Comparison of ENCODE assay signal across 12 cellular contexts in the genomic region with DNA sequence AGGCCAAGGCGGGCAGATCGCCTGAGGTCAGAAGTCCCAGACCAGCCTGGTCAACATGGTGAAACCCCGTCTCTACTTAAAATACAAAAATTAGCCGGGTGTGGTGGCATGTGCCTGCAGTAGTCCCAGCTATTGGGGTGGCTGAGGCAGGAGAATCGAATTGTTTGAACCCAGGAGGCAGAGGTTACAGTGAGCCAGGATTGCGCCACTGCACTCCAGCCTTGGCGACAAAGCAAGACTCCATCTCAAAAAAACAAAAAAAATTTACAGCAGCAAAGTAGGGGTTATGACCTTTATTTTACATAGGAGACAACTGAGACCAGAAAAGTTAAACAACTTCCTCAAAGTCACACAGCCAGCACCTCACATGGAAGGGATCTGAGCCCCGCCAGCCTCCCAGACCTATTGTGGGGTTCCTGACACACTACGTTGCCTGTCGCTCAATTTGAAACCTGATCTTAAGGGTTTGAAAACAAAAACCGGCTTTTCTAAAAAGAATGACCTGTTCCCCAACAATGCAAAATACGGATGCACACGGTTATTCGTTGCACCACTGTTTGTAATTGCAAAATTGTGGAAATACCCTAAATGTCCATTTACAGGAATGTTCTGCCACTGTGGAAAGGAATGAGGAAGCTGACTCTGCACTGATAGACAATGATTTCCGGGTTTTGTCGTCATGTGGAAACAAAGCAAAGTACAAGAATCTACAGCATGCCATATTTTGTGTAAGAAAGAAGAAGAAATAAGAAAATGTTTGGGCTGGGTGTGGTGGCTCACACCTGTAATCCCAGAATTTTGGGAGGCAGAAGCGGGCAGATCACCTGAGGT.
DNase-seq lines count a peak whose midpoint lies in the region; ATAC-seq, FAIRE-seq and TF ChIP-seq lines count a peak whose summit lies in the region.
"Had no signal": no experiment of that assay in that cellular context is flagged by ENCODE, and none has a peak within 500 bp of the region (broad histone marks: within the 10 kb centered on the region; RNA-seq: fewer than 3 reads in every experiment).

No MANE protein-coding gene starts in this region.

- H3K4me2 ChIP-seq in Karpas-422 (ENCODE audit: low read depth, low read length, poor library complexity, severe bottlenecking), result no peak overlapping the region
- peak overlapping the region; percentile 93 for H3K4me2 ChIP-seq in HepG2 (ENCODE audit: low read depth, low read length)

- H3K9ac ChIP-seq in Karpas-422 (ENCODE audit: low read length), result no peak overlapping the region
- H3K9ac ChIP-seq in HepG2 (ENCODE audit: insufficient read depth, low read depth, low read length), result peak overlapping the region; percentile 80

- H3K79me2 ChIP-seq in ACC112 (ENCODE audit: control insufficient read depth, insufficient read depth, low read length, unreplicated experiment) (no peaks in the 10 kb centered on the region), Karpas-422 (ENCODE audit: low read length) (no peaks in the 10 kb centered on the region), HepG2 (ENCODE audit: insufficient read depth, low read length) (no peaks in the 10 kb centered on the region)

- TF ChIP-seq CTCF in brain microvascular endothelial cell (IDR thresholded peaks at IDR 0.05; ENCODE audit: low read depth, low read length, missing control alignments) (no peak), HepG2 (CRISPR knock-in tag; IDR thresholded peaks at IDR 0.05) (no peak)

- FAIRE-seq in HepG2 (lab: Jason Lieb, UNC), result peak; percentile 53

- WGBS in HepG2 (ENCODE audit: low lambda C conversion rate), result 1% methylated on average over 17 of the region's 17 CpGs

- ATAC-seq in HepG2, result peak; percentile 65
- ATAC-seq in HG03039 (IDR thresholded peaks at IDR 0.05; ENCODE audit: unreplicated experiment), result no peak

- H3K27ac ChIP-seq in ACC112 (ENCODE audit: low read depth, low read length) (peak overlapping the region; percentile 95), Karpas-422 (ENCODE audit: low read length) (no peak overlapping the region), brain microvascular endothelial cell (peak overlapping the region; percentile 71), HepG2 (ENCODE audit: extremely low read length, insufficient read depth, low read length) (peak overlapping the region; percentile 95)

- no peaks in the 10 kb centered on the region for H3K9me3 ChIP-seq in Karpas-422 (ENCODE audit: low read length)
- H3K9me3 ChIP-seq in HepG2 (ENCODE audit: low read length), result no peaks in the 10 kb centered on the region

- BruUV-seq in HepG2 (replicated peaks; lab: Mats Ljungman, UMichigan), result no TSS peak

- H3K27me3 ChIP-seq in ACC112 (ENCODE audit: insufficient read depth, low read length), result no peaks in the 10 kb centered on the region
- H3K27me3 ChIP-seq in Karpas-422 (ENCODE audit: low read length), result no peaks in the 10 kb centered on the region
- no peaks in the 10 kb centered on the region for H3K27me3 ChIP-seq in brain microvascular endothelial cell (replicated peaks)
- no peaks in the 10 kb centered on the region; a peak in 1 of 5 replicates for H3K27me3 ChIP-seq in HepG2 (ENCODE audit: control insufficient read depth in 1 of 2, insufficient read depth in 2 of 2, low read length in 2 of 2)

- POLR2A ChIA-PET in HepG2 (lab: Yijun Ruan, JAX), result interaction anchor here (0.6 to 5.1 kb wide), 22 partner anchors 9 to 200 kb away, joined by 3 to 73 read pairs (median 6); partner anchors contain the start of genes KATNB1, MMP15 and USB1

- H3K4me1 ChIP-seq in ACC112 (ENCODE audit: control insufficient read depth, insufficient read depth, low read length, unreplicated experiment), result peaks cover 64% of the 10 kb centered on the region
- peaks cover 5% of the 10 kb centered on the region for H3K4me1 ChIP-seq in Karpas-422 (ENCODE audit: low read length)
- H3K4me1 ChIP-seq in HepG2 (ENCODE audit: insufficient read depth, low read length), result peaks cover 94% of the 10 kb centered on the region

- TF ChIP-seq RAD21 in HepG2 (CRISPR knock-in tag; IDR thresholded peaks at IDR 0.05), result no peak

- H3K4me3 ChIP-seq in ACC112 (ENCODE audit: low read depth, low read length) (no peak overlapping the region), Karpas-422 (ENCODE audit: low read length) (no peak overlapping the region), brain microvascular endothelial cell (ENCODE audit: low read depth, low read length) (no peak overlapping the region), HepG2 (replicated peaks in 1 of 3; ENCODE audit: insufficient read depth in 1 of 3, low read depth in 2 of 3, low read length in 3 of 3) (peak overlapping the region; percentile 52 to 71 (median 62))

- DNase-seq in Karpas-422 (no peak), brain microvascular endothelial cell (peak; percentile 81), HepG2 (ENCODE audit: low spot score) (peak; percentile 99), NCI-H1436 treated with DMSO at 0.1 percent for 48 hours (lab: John Stamatoyannopoulos, UW) (no peak)
- DNase-seq in stimulated activated naive CD4-positive, alpha-beta T cell treated with Interleukin-2 at 50 U/mL for 16 hours (lab: John Stamatoyannopoulos, UW), result no peak
- DNase-seq in stimulated activated CD4-positive, alpha-beta T cell treated with anti-CD3 and anti-CD28 coated beads, Interleukin-1b, Interleukin-23, amount 100 ng/mL, for 48 hours, result no peak
- DNase-seq: activated gamma-delta T cell treated with Interleukin-2 at 50 U/mL for 16 hours; midbrain; NCI-H526; stimulated activated naive CD4-positive, alpha-beta T cell had no signal

- H3K36me3 ChIP-seq in ACC112 (ENCODE audit: insufficient read depth, low read length) (no peaks in the 10 kb centered on the region), Karpas-422 (ENCODE audit: insufficient read depth, low read length) (no peaks in the 10 kb centered on the region), brain microvascular endothelial cell (replicated peaks) (no peaks in the 10 kb centered on the region), HepG2 (replicated peaks in 1 of 2; ENCODE audit: control insufficient read depth in 1 of 2, insufficient read depth in 2 of 2, low read length in 2 of 2) (no peaks in the 10 kb centered on the region)

- H4K20me1 ChIP-seq in Karpas-422 (ENCODE audit: insufficient read depth, low read depth, low read length) (no peaks in the 10 kb centered on the region), HepG2 (ENCODE audit: insufficient read depth, low read length) (no peaks in the 10 kb centered on the region)

- H3K9me2 ChIP-seq in Karpas-422 (replicated peaks; ENCODE audit: insufficient read depth, low read length), result no peaks in the 10 kb centered on the region

- H2AFZ ChIP-seq in ACC112 (ENCODE audit: low read length, unreplicated experiment) (no peak overlapping the region), Karpas-422 (ENCODE audit: low read length) (peak overlapping the region; percentile 23; the same call in 1 of the 2 replicates), HepG2 (ENCODE audit: low read length) (no peak overlapping the region)

- CTCF ChIA-PET in HepG2 (lab: Yijun Ruan, JAX; ENCODE audit: low intra/inter-chr PET ratio, low total read pairs), result no interaction called here

- TF ChIP-seq POLR2A in HepG2 (IDR thresholded peaks at IDR 0.05; ENCODE audit: insufficient read depth in 1 of 2, low read depth in 2 of 2, low read length in 2 of 2), result peak; percentile 13 to 59; a peak in 3 of 4 replicates

- in situ Hi-C loops in brain microvascular endothelial cell (cut with HindIII; ENCODE audit: low pct_ligation_motif_present, low sequenced_read_pairs) (no loop called here), HepG2 (cut with HindIII; ENCODE audit: extremely low pct_ligation_motif_present, low pct_unique_long_range_greater_than_20kb) (no loop called here)

- TF ChIP-seq EP300 in HepG2 (IDR thresholded peaks at IDR 0.05; ENCODE audit: low read depth in 2 of 2, low read length in 2 of 2) (peak; percentile 83 to 95), HepG2 (CRISPR knock-in tag; IDR thresholded peaks at IDR 0.05; ENCODE audit: borderline replicate concordance) (peak; percentile 96)

- intact Hi-C loops in HepG2 (cut with micrococcal nuclease; ENCODE audit: unreplicated experiment), result loop anchor here (1.0 to 2.0 kb wide), 5 partner anchors 30 to 235 kb away; partner anchors contain the start of genes CFAP20 and KIFC3

TF ChIP-seq in HepG2, 621 proteins besides CTCF, POLR2A, EP300 and RAD21 (continues in another document):
- TF ChIP-seq ZNF552 (CRISPR knock-in tag; IDR thresholded peaks at IDR 0.05; ENCODE audit: borderline replicate concordance) (no peak), NCOA5 (CRISPR knock-in tag; IDR thresholded peaks at IDR 0.05) (no peak), GMEB2 (CRISPR knock-in tag; IDR thresholded peaks at IDR 0.05; ENCODE audit: low read depth) (no peak), TBX3 (IDR thresholded peaks at IDR 0.05; ENCODE audit: borderline replicate concordance) (no peak; the same call in 1 of the 2 replicates), ELF3 (CRISPR knock-in tag; IDR thresholded peaks at IDR 0.05) (peak; percentile 100), CSRNP2 (CRISPR knock-in tag; conservative IDR thresholded peaks at IDR 0.05; ENCODE audit: low read depth) (no peak), TEAD2 (CRISPR knock-in tag; IDR thresholded peaks at IDR 0.05) (no peak), ZMYM2 (CRISPR knock-in tag; IDR thresholded peaks at IDR 0.05) (peak; percentile 83), ZBTB42 (CRISPR knock-in tag; IDR thresholded peaks at IDR 0.05) (peak; percentile 44; the same call in 1 of the 2 replicates)

Comparison
In these comparisons a context has a peak if more than half of its experiments do, and no peak if none do; other contexts are left out.
1. H3K4me3 ChIP-seq: peak in HepG2 (3 of 3); none in ACC112 (single experiment), Karpas-422 (single experiment) and brain microvascular endothelial cell (single experiment).
2. DNase-seq: peak in brain microvascular endothelial cell (single experiment) and HepG2 (single experiment); none in Karpas-422 (single experiment), stimulated activated naive CD4-positive, alpha-beta T cell treated with Interleukin-2 at 50 U/mL for 16 hours (single experiment), NCI-H1436 treated with DMSO at 0.1 percent for 48 hours (single experiment) and stimulated activated CD4-positive, alpha-beta T cell treated with anti-CD3 and anti-CD28 coated beads, Interleukin-1b, Interleukin-23, amount 100 ng/mL, for 48 hours (single experiment).